Comparison of ENCODE assay signal across 23 cellular contexts in genomic region chr3:20400281-20400680, GRCh38.
"Had no signal": no experiment of that assay in that cellular context is flagged by ENCODE, and none has a peak within 500 bp of the region (broad histone marks: within the 10 kb centered on the region; RNA-seq: fewer than 3 reads in every experiment).

No MANE protein-coding gene starts in this region.

- H3K36me3 ChIP-seq: colonic mucosa, esophagus muscularis mucosa, esophagus squamous epithelium, gastrocnemius medialis, gastroesophageal sphincter, heart left ventricle, heart right ventricle had no signal

- ATAC-seq: effector memory CD8-positive, alpha-beta T cell; esophagus mucosa; foreskin keratinocyte; gastrocnemius medialis; gastroesophageal sphincter; heart left ventricle; heart right ventricle had no signal

- H3K4me1 ChIP-seq: colonic mucosa, esophagus squamous epithelium, foreskin keratinocyte, gastrocnemius medialis had no signal

- H3K9me3 ChIP-seq: colonic mucosa, esophagus muscularis mucosa, esophagus squamous epithelium, gastrocnemius medialis, gastroesophageal sphincter, heart left ventricle, heart right ventricle had no signal

- H3K4me3 ChIP-seq: colonic mucosa, coronary artery, dorsolateral prefrontal cortex, esophagus muscularis mucosa, esophagus squamous epithelium, gastrocnemius medialis, gastroesophageal sphincter, heart left ventricle, heart right ventricle had no signal

- H3K27ac ChIP-seq: colonic mucosa, coronary artery, dorsolateral prefrontal cortex, epithelial cell of prostate, esophagus squamous epithelium, foreskin keratinocyte, gastrocnemius medialis, heart left ventricle, heart right ventricle had no signal

- H3K27me3 ChIP-seq: colonic mucosa, dorsolateral prefrontal cortex, esophagus muscularis mucosa, esophagus squamous epithelium, foreskin keratinocyte, gastrocnemius medialis, gastroesophageal sphincter, heart left ventricle, heart right ventricle had no signal

- DNase-seq: colonic mucosa; cortex of kidney; dermis blood vessel endothelial cell; dorsolateral prefrontal cortex; effector CD4-positive, alpha-beta T cell; effector CD8-positive, alpha-beta T cell; effector memory CD4-positive, alpha-beta T cell; effector memory CD8-positive, alpha-beta T cell; endodermal cell; erythroblast; esophagus squamous epithelium; foreskin fibroblast; foreskin keratinocyte; foreskin melanocyte; gastrocnemius medialis; glutamatergic neuron; heart left ventricle; heart right ventricle had no signal
